In genomic region chr12:271165-271564, GRCh38 we compare ENCODE assay signal across 20 cellular contexts. TPM values are rescaled to one million over a fixed set of nuclear protein-coding genes. Genes with fewer than 3 reads are reported as not detected.
A peak's percentile ranks its signal among the peaks of the same experiment; 100 is the strongest.
DNase-seq lines count a peak whose midpoint lies in the region; ATAC-seq, FAIRE-seq and TF ChIP-seq lines count a peak whose summit lies in the region.
"Had no signal": no experiment of that assay in that cellular context is flagged by ENCODE, and none has a peak within 500 bp of the region (broad histone marks: within the 10 kb centered on the region; RNA-seq: fewer than 3 reads in every experiment).

No MANE protein-coding gene starts in this region.

- H3K4me1 Mint-ChIP-seq in nephron (peaks cover 66% of the 10 kb centered on the region), MCF 10A (ENCODE audit: insufficient read depth, unreplicated experiment) (no peaks in the 10 kb centered on the region)
- H3K4me1 Mint-ChIP-seq: B cell had no signal

- H3K27me3 Mint-ChIP-seq in nephron (ENCODE audit: low read depth): no peaks in the 10 kb centered on the region
- H3K27me3 Mint-ChIP-seq in MCF 10A (ENCODE audit: insufficient read depth, unreplicated experiment): peaks cover 17% of the 10 kb centered on the region
- H3K27me3 Mint-ChIP-seq: B cell had no signal

- intact Hi-C loops in HepG2 (cut with micrococcal nuclease; ENCODE audit: unreplicated experiment): no loop called here
- intact Hi-C loops in thyroid gland (cut with DNase I): no loop called here
- intact Hi-C loops in MCF 10A (cut with micrococcal nuclease): no loop called here

- POLR2A ChIA-PET in HepG2 (lab: Yijun Ruan, JAX): no interaction called here
- POLR2A ChIA-PET in MCF 10A (lab: Yijun Ruan, JAX): no interaction called here

- H3K9me3 Mint-ChIP-seq in nephron: no peaks in the 10 kb centered on the region
- H3K9me3 Mint-ChIP-seq in MCF 10A (ENCODE audit: unreplicated experiment): no peaks in the 10 kb centered on the region
- H3K9me3 Mint-ChIP-seq: CD4-positive, alpha-beta memory T cell had no signal

- no peak for TF ChIP-seq POLR2A in HepG2 (IDR thresholded peaks at IDR 0.05; ENCODE audit: insufficient read depth in 1 of 2, low read depth in 2 of 2, low read length in 2 of 2)
- TF ChIP-seq POLR2A in thyroid gland (IDR thresholded peaks at IDR 0.05): no peak

- H3K9ac ChIP-seq in liver (ENCODE audit: low read depth in 1 of 2, low read length in 2 of 2) (no peak overlapping the region), HepG2 (ENCODE audit: insufficient read depth, low read depth, low read length) (no peak overlapping the region)

- no peak for TF ChIP-seq EP300 in HepG2 (IDR thresholded peaks at IDR 0.05; ENCODE audit: low read depth in 2 of 2, low read length in 2 of 2)
- no peak for TF ChIP-seq EP300 in HepG2 (CRISPR knock-in tag; IDR thresholded peaks at IDR 0.05; ENCODE audit: borderline replicate concordance)

- no peak for FAIRE-seq in HepG2 (lab: Jason Lieb, UNC)
- FAIRE-seq: G401.6, GM12891, GM19239 had no signal

- H3K9me3 ChIP-seq in liver (ENCODE audit: control insufficient read depth in 4 of 4, low read length in 3 of 4) (no peaks in the 10 kb centered on the region), HepG2 (ENCODE audit: low read length) (no peaks in the 10 kb centered on the region), thyroid gland (no peaks in the 10 kb centered on the region)

- no peaks in the 10 kb centered on the region for H4K20me1 ChIP-seq in HepG2 (ENCODE audit: insufficient read depth, low read length)

- H3K4me2 ChIP-seq in HepG2 (ENCODE audit: low read depth, low read length): no peak overlapping the region
- H3K4me2 ChIP-seq: PC-9 had no signal

- H3K36me3 ChIP-seq in liver (ENCODE audit: control insufficient read depth in 4 of 4, insufficient read depth in 3 of 4, low read depth in 1 of 4, low read length in 3 of 4): no peaks in the 10 kb centered on the region
- no peaks in the 10 kb centered on the region for H3K36me3 ChIP-seq in HepG2 (replicated peaks in 1 of 2; ENCODE audit: control insufficient read depth in 1 of 2, insufficient read depth in 2 of 2, low read length in 2 of 2)
- no peaks in the 10 kb centered on the region for H3K36me3 ChIP-seq in thyroid gland

- H3K79me2 ChIP-seq in HepG2 (ENCODE audit: insufficient read depth, low read length): no peaks in the 10 kb centered on the region

- TF ChIP-seq RAD21 in liver (IDR thresholded peaks at IDR 0.05) (no peak), HepG2 (CRISPR knock-in tag; IDR thresholded peaks at IDR 0.05) (no peak)

- DNase-seq in HepG2 (ENCODE audit: low spot score) (no peak), globus pallidus (ENCODE audit: low spot score) (peak; percentile 31), thyroid gland (no peak), MCF 10A (ENCODE audit: unreplicated experiment) (no peak)
- DNase-seq: ACHN; CD4-positive, alpha-beta memory T cell; DMS79; KBM-7; NCI-H1048; NCI-H146; NCI-H2081 treated with DMSO at 0.1 percent for 48 hours; NCI-H526 treated with DMSO at 0.1 percent for 48 hours; PC-9 had no signal

- no peaks in the 10 kb centered on the region for H3K36me3 Mint-ChIP-seq in nephron (ENCODE audit: low read depth)
- H3K36me3 Mint-ChIP-seq in MCF 10A (ENCODE audit: insufficient read depth, unreplicated experiment): no peaks in the 10 kb centered on the region
- H3K36me3 Mint-ChIP-seq: CD4-positive, alpha-beta memory T cell had no signal

- peak overlapping the region in 2 of 3 experiments; percentile 15 to 50 for H3K4me3 Mint-ChIP-seq in nephron
- no peak overlapping the region for H3K4me3 Mint-ChIP-seq in MCF 10A (ENCODE audit: unreplicated experiment)
- H3K4me3 Mint-ChIP-seq: B cell; CD4-positive, alpha-beta memory T cell had no signal

- BruUV-seq in HepG2 (replicated peaks; lab: Mats Ljungman, UMichigan) (no TSS peak), MCF 10A (replicated peaks; lab: Mats Ljungman, UMichigan) (no TSS peak)

- CTCF ChIA-PET in HepG2 (lab: Yijun Ruan, JAX; ENCODE audit: low intra/inter-chr PET ratio, low total read pairs): no interaction called here
- CTCF ChIA-PET in MCF 10A (lab: Yijun Ruan, JAX): interaction anchor here (0.6 kb wide), 1 partner anchor 57 kb away, joined by 3 read pairs; no protein-coding TSS in a partner anchor

- no peak overlapping the region for H3K27ac ChIP-seq in liver (ENCODE audit: low read depth in 1 of 2, low read length in 2 of 2)
- H3K27ac ChIP-seq in HepG2 (ENCODE audit: extremely low read length, insufficient read depth, low read length): no peak overlapping the region
- no peak overlapping the region for H3K27ac ChIP-seq in thyroid gland
- H3K27ac ChIP-seq: PC-9 had no signal

- WGBS in liver: 73% methylated on average over 4 of the region's 4 CpGs
- WGBS in HepG2 (ENCODE audit: low lambda C conversion rate): 55% methylated on average over 4 of the region's 4 CpGs
- WGBS in thyroid gland, 2 donors: 61 to 76% methylated on average over 4 of the region's 4 CpGs

- no peak overlapping the region for H2AFZ ChIP-seq in HepG2 (ENCODE audit: low read length)
- H2AFZ ChIP-seq: PC-9 had no signal

- ATAC-seq in HepG2 (no peak), GM19467 (IDR thresholded peaks at IDR 0.05; ENCODE audit: unreplicated experiment) (no peak)

- H3K27ac Mint-ChIP-seq in nephron (peak overlapping the region; percentile 91 to 99 (median 97)), MCF 10A (ENCODE audit: low read depth, unreplicated experiment) (no peak overlapping the region)
- H3K27ac Mint-ChIP-seq: B cell had no signal

- H3K4me3 ChIP-seq in liver (ENCODE audit: low read depth in 1 of 3, low read length in 3 of 3) (no peak overlapping the region), HepG2 (replicated peaks in 1 of 3; ENCODE audit: insufficient read depth in 1 of 3, low read depth in 2 of 3, low read length in 3 of 3) (no peak overlapping the region), thyroid gland (replicated peaks in 1 of 3) (no peak overlapping the region)
- H3K4me3 ChIP-seq: PC-9 had no signal

- H3K27me3 ChIP-seq in liver (ENCODE audit: control insufficient read depth in 4 of 4, insufficient read depth in 4 of 4, low read length in 3 of 4): no peaks in the 10 kb centered on the region
- H3K27me3 ChIP-seq in HepG2 (ENCODE audit: control insufficient read depth in 1 of 2, insufficient read depth in 2 of 2, low read length in 2 of 2): no peaks in the 10 kb centered on the region
- no peaks in the 10 kb centered on the region for H3K27me3 ChIP-seq in thyroid gland

- in situ Hi-C loops in HepG2 (cut with HindIII; ENCODE audit: extremely low pct_ligation_motif_present, low pct_unique_long_range_greater_than_20kb): no loop called here

- no peak for TF ChIP-seq CTCF in liver (IDR thresholded peaks at IDR 0.05; ENCODE audit: low read depth, low read length, missing input control)
- TF ChIP-seq CTCF in HepG2 (CRISPR knock-in tag; IDR thresholded peaks at IDR 0.05): no peak
- TF ChIP-seq CTCF in nephron (IDR thresholded peaks at IDR 0.05; ENCODE audit: unreplicated experiment in 3 of 3): no peak
- no peak for TF ChIP-seq CTCF in thyroid gland (IDR thresholded peaks at IDR 0.05)
- no peak for TF ChIP-seq CTCF in MCF 10A (IDR thresholded peaks at IDR 0.05; ENCODE audit: unreplicated experiment)

- H3K4me1 ChIP-seq in liver (ENCODE audit: control insufficient read depth in 4 of 4, insufficient read depth in 4 of 4, low read length in 3 of 4) (peaks cover 0 to 11% (median 2%) of the 10 kb centered on the region in 4 donors), HepG2 (ENCODE audit: insufficient read depth, low read length) (peaks cover 7% of the 10 kb centered on the region; the same call in 1 of the 2 replicates), thyroid gland (no peaks in the 10 kb centered on the region)

RNA-seq across cellular contexts. Expression of gene SLC6A13, which starts 8.5 kb away (rescaled TPM):
- total RNA-seq in liver (10 to 100 TPM in 1 of 2 donors, under 1 TPM in 1; 0.23 to 12.0 TPM), HepG2 (2016; rRNA removed; fragmentation: Illumina TruSeq; extraction: Trizol) (0.15 and 0.52 TPM in 2 replicates), thyroid gland (10 to 100 TPM in 1 of 4 donors, 1 to 10 TPM in 3; 5.0 to 24.9 (median 8.8) TPM), MCF 10A (2022) (0.72 and 1.3 TPM in 2 replicates)
- polyA plus RNA-seq in liver (1 to 10 TPM; 5.4 to 9.5 TPM), HepG2 (2011; rRNA removed) (0.05 and 0.60 TPM in 2 replicates)
- not detected in 2 replicates for total RNA-seq in HepG2 (2016; cell fraction: cytosol; rRNA removed; fragmentation: Illumina TruSeq; extraction: Trizol; ENCODE audit: low read depth)
- total RNA-seq in HepG2 (2016; cell fraction: insoluble cytoplasmic fraction; rRNA removed; fragmentation: Illumina TruSeq; extraction: Trizol): 0.22 TPM in 1 of 2 replicates, not detected in the other
- total RNA-seq in HepG2 (2016; cell fraction: membrane; rRNA removed; fragmentation: Illumina TruSeq; extraction: Trizol): not detected in 2 replicates
- 0.40 TPM in 1 of 2 replicates, not detected in the other for total RNA-seq in HepG2 (2016; cell fraction: nucleus; rRNA removed; fragmentation: Illumina TruSeq; extraction: Trizol)
- 0.17 and 0.21 TPM in 2 replicates for polyA plus RNA-seq in HepG2 (2011; cell fraction: cytosol; rRNA removed)
- 1.4 and 1.6 TPM in 2 replicates for polyA plus RNA-seq in HepG2 (2011; cell fraction: nucleus; rRNA removed)
- 0.60 and 0.83 TPM in 2 replicates for polyA plus RNA-seq in HepG2 (2012)
- polyA plus RNA-seq in HepG2 (2016; cell fraction: cytosol; fragmentation: Illumina TruSeq; extraction: Trizol; ENCODE audit: low read depth): not detected in 2 replicates
- not detected in 2 replicates for polyA plus RNA-seq in HepG2 (2016; cell fraction: insoluble cytoplasmic fraction; fragmentation: Illumina TruSeq; extraction: Trizol; ENCODE audit: low read depth)
- not detected in 2 replicates for polyA plus RNA-seq in HepG2 (2016; cell fraction: membrane; fragmentation: Illumina TruSeq; extraction: Trizol; ENCODE audit: low read depth)
- 0.67 and 1.00 TPM in 2 replicates for polyA plus RNA-seq in HepG2 (2016; cell fraction: nucleus; fragmentation: Illumina TruSeq; extraction: Trizol; ENCODE audit: insufficient read depth, low read depth)
- polyA minus RNA-seq in HepG2 (2011; rRNA and poly(A)+ RNA removed; ENCODE audit: low replicate concordance): 0.70 TPM in 1 of 2 replicates, not detected in the other
- not detected in 2 replicates for polyA minus RNA-seq in HepG2 (2011; cell fraction: cytosol; rRNA and poly(A)+ RNA removed)
- 2.7 and 3.2 TPM in 2 replicates for polyA minus RNA-seq in HepG2 (2011; cell fraction: nucleus; rRNA and poly(A)+ RNA removed)
- total RNA-seq: PC-9 had no signal

RNA-seq across cellular contexts. Expression of gene SLC6A12, which starts 57.2 kb away (rescaled TPM):
- total RNA-seq in liver (10 to 100 TPM; 27.1 to 30.3 TPM), HepG2 (2016; rRNA removed; fragmentation: Illumina TruSeq; extraction: Trizol) (9.5 and 18.8 TPM in 2 replicates), thyroid gland (10 to 100 TPM in 3 of 4 donors, 1 to 10 TPM in 1; 9.4 to 27.7 (median 18.3) TPM), MCF 10A (2022) (not detected in 2 replicates)
- polyA plus RNA-seq in liver (10 to 100 TPM; 18.2 to 19.3 TPM), HepG2 (2011; rRNA removed) (3.7 and 6.0 TPM in 2 replicates)
- total RNA-seq in HepG2 (2016; cell fraction: cytosol; rRNA removed; fragmentation: Illumina TruSeq; extraction: Trizol; ENCODE audit: low read depth): 3.7 and 5.6 TPM in 2 replicates
- total RNA-seq in HepG2 (2016; cell fraction: insoluble cytoplasmic fraction; rRNA removed; fragmentation: Illumina TruSeq; extraction: Trizol): 10.4 and 17.8 TPM in 2 replicates
- total RNA-seq in HepG2 (2016; cell fraction: membrane; rRNA removed; fragmentation: Illumina TruSeq; extraction: Trizol): 7.4 and 8.0 TPM in 2 replicates
- total RNA-seq in HepG2 (2016; cell fraction: nucleus; rRNA removed; fragmentation: Illumina TruSeq; extraction: Trizol): 17.0 and 17.6 TPM in 2 replicates
- polyA plus RNA-seq in HepG2 (2011; cell fraction: cytosol; rRNA removed): 4.4 and 5.0 TPM in 2 replicates
- 10.3 and 12.4 TPM in 2 replicates for polyA plus RNA-seq in HepG2 (2011; cell fraction: nucleus; rRNA removed)
- polyA plus RNA-seq in HepG2 (2012): 0.66 and 5.8 TPM in 2 replicates
- polyA plus RNA-seq in HepG2 (2016; cell fraction: cytosol; fragmentation: Illumina TruSeq; extraction: Trizol; ENCODE audit: low read depth): 2.3 and 2.8 TPM in 2 replicates
- polyA plus RNA-seq in HepG2 (2016; cell fraction: insoluble cytoplasmic fraction; fragmentation: Illumina TruSeq; extraction: Trizol; ENCODE audit: low read depth): 7.2 and 9.0 TPM in 2 replicates
- polyA plus RNA-seq in HepG2 (2016; cell fraction: membrane; fragmentation: Illumina TruSeq; extraction: Trizol; ENCODE audit: low read depth): 3.9 and 4.9 TPM in 2 replicates
- polyA plus RNA-seq in HepG2 (2016; cell fraction: nucleus; fragmentation: Illumina TruSeq; extraction: Trizol; ENCODE audit: insufficient read depth, low read depth): 27.1 and 27.7 TPM in 2 replicates
- 1.2 and 11.3 TPM in 2 replicates for polyA minus RNA-seq in HepG2 (2011; rRNA and poly(A)+ RNA removed; ENCODE audit: low replicate concordance)
- 7.0 and 7.2 TPM in 2 replicates for polyA minus RNA-seq in HepG2 (2011; cell fraction: cytosol; rRNA and poly(A)+ RNA removed)
- 5.8 and 7.1 TPM in 2 replicates for polyA minus RNA-seq in HepG2 (2011; cell fraction: nucleus; rRNA and poly(A)+ RNA removed)
- total RNA-seq: B cell, PC-9 had no signal
- polyA plus RNA-seq: CD4-positive, alpha-beta memory T cell had no signal
